In genomic region chrX:135421932-135422809, GRCh38 we compare ENCODE assay signal across 8 cellular contexts. TPM values are rescaled to one million over a fixed set of nuclear protein-coding genes. Genes with fewer than 3 reads are reported as not detected.
DNase-seq lines count a peak whose midpoint lies in the region; ATAC-seq and TF ChIP-seq lines count a peak whose summit lies in the region.

TSS of gene SMIM10L2A (plus strand) at chrX:135421944. CDS start at chrX:135422132, 188 bp downstream.

- H3K14ac ChIP-seq in IMR-90 (replicated peaks; ENCODE audit: low read depth, low read length), result no peak within 1 kb of the TSS

- no peak within 1 kb of the TSS for H2AK5ac ChIP-seq in IMR-90 (ENCODE audit: low read depth, low read length)

- H2BK20ac ChIP-seq in IMR-90 (ENCODE audit: low read depth, low read length), result no peak within 1 kb of the TSS

- H4K5ac ChIP-seq in IMR-90 (ENCODE audit: low read depth, low read length), result no peak within 1 kb of the TSS

- H2BK120ac ChIP-seq in IMR-90 (ENCODE audit: low read depth, low read length), result no peak within 1 kb of the TSS

- no peak within 1 kb of the TSS for H2BK5ac ChIP-seq in IMR-90 (ENCODE audit: low read depth, low read length, poor library complexity, severe bottlenecking)

- no peaks in the 10 kb centered on the region for H3K9me2 ChIP-seq in neural cell (ENCODE audit: insufficient read depth, low read length)

- H3K9me3 ChIP-seq in IMR-90 (ENCODE audit: control insufficient read depth, insufficient read depth, low read length), result no peaks in the 10 kb centered on the region
- no peaks in the 10 kb centered on the region for H3K9me3 ChIP-seq in neural cell (ENCODE audit: low read length)

- H4K20me1 ChIP-seq in IMR-90 (ENCODE audit: insufficient read depth, low read length) (no peaks in the 10 kb centered on the region), neural cell (ENCODE audit: insufficient read depth) (no peaks in the 10 kb centered on the region)

- ATAC-seq in GM21528 (IDR thresholded peaks at IDR 0.05; ENCODE audit: low FRiP score, unreplicated experiment) (peak; percentile 54), IMR-90 (ENCODE audit: low read depth) (peak; percentile 52)
- ATAC-seq in central memory CD8-positive, alpha-beta T cell (replicated peaks; ENCODE audit: extremely low read depth, poor library complexity, severe bottlenecking), result peak; percentile 53

- H3K9me1 ChIP-seq in IMR-90 (ENCODE audit: insufficient read depth, low read length), result no peaks in the 10 kb centered on the region

- TF ChIP-seq EP300 in neural cell (conservative IDR thresholded peaks at IDR 0.05; ENCODE audit: poor library complexity, severe bottlenecking), result no peak

- H3K9ac ChIP-seq in IMR-90 (ENCODE audit: low read depth, low read length) (no peak within 1 kb of the TSS), neural cell (ENCODE audit: low read length) (peak within 1 kb of the TSS; percentile 54)

- H3K4me2 ChIP-seq in IMR-90 (ENCODE audit: low read depth, low read length) (peak within 1 kb of the TSS; percentile 35), neural cell (ENCODE audit: low read length) (no peak within 1 kb of the TSS)

- TF ChIP-seq CTCF in IMR-90 (conservative IDR thresholded peaks at IDR 0.05; ENCODE audit: low read depth, low read length) (no peak), neural cell (IDR thresholded peaks at IDR 0.05; ENCODE audit: poor library complexity, severe bottlenecking) (no peak)

- no peak within 1 kb of the TSS for H3K27ac Mint-ChIP-seq in central memory CD8-positive, alpha-beta T cell (ENCODE audit: low read depth)

- dilution Hi-C loops in IMR-90 (cut with HindIII; ENCODE audit: low sequenced_read_pairs, unreplicated experiment), result no loop called here

- DNase-seq in Caki2 (ENCODE audit: low read depth) (peak; percentile 54), IMR-90 (no peak), NCI-H524 treated with DMSO at 0.1 percent for 48 hours (lab: John Stamatoyannopoulos, UW) (no peak), putamen (ENCODE audit: low spot score) (no peak), NCI-H2029 (lab: John Stamatoyannopoulos, UW) (no peak)
- no peak for DNase-seq in central memory CD8-positive, alpha-beta T cell (ENCODE audit: low spot score in 2 of 2)

- no peaks in the 10 kb centered on the region for H3K27me3 Mint-ChIP-seq in central memory CD8-positive, alpha-beta T cell

- H3K23ac ChIP-seq in IMR-90 (ENCODE audit: low read depth, low read length), result no peak within 1 kb of the TSS

- H2AFZ ChIP-seq in IMR-90 (replicated peaks; ENCODE audit: low read length, poor library complexity) (peak within 1 kb of the TSS; percentile 80), neural cell (ENCODE audit: low read depth, low read length) (no peak within 1 kb of the TSS)

- no TSS peak for BruUV-seq in IMR-90 (replicated peaks; lab: Mats Ljungman, UMichigan)

- H3K27me3 ChIP-seq in IMR-90 (ENCODE audit: control insufficient read depth, insufficient read depth, low read length), result peaks cover 15% of the 10 kb centered on the region; the same call in 1 of the 2 replicates
- no peaks in the 10 kb centered on the region for H3K27me3 ChIP-seq in neural cell (ENCODE audit: insufficient read depth, low read depth, low read length)

- H3K4me1 Mint-ChIP-seq in central memory CD8-positive, alpha-beta T cell, result peaks cover 6% of the 10 kb centered on the region

- no peaks in the 10 kb centered on the region for H3K4me1 ChIP-seq in IMR-90 (ENCODE audit: control insufficient read depth, insufficient read depth, low read length)

- H3K56ac ChIP-seq in IMR-90 (ENCODE audit: extremely low read depth, insufficient read depth, low read length), result no peak within 1 kb of the TSS

- no peaks in the 10 kb centered on the region for H3K36me3 Mint-ChIP-seq in central memory CD8-positive, alpha-beta T cell (ENCODE audit: insufficient read depth)

- in situ Hi-C loops in Caki2 (cut with HindIII; ENCODE audit: low pct_unique_long_range_greater_than_20kb, low sequenced_read_pairs) (no loop called here), IMR-90 (cut with MboI; ENCODE audit: low sequenced_read_pairs) (no loop called here)

- TF ChIP-seq POLR2A in IMR-90 (IDR thresholded peaks at IDR 0.05; ENCODE audit: low read depth, low read length), result no peak

- H3K27ac ChIP-seq in IMR-90 (ENCODE audit: insufficient read depth, low read length) (no peak within 1 kb of the TSS), neural cell (ENCODE audit: low read length) (no peak within 1 kb of the TSS)

- no peak within 1 kb of the TSS for H4K91ac ChIP-seq in IMR-90 (ENCODE audit: insufficient read depth, low read depth, low read length)

- H4K8ac ChIP-seq in IMR-90 (ENCODE audit: low read depth in 2 of 2, low read length in 2 of 2), result no peak within 1 kb of the TSS

- no peaks in the 10 kb centered on the region for H3K36me3 ChIP-seq in IMR-90 (ENCODE audit: control insufficient read depth, insufficient read depth, low read length)
- H3K36me3 ChIP-seq in neural cell (ENCODE audit: insufficient read depth, low read length), result no peaks in the 10 kb centered on the region

- H3K4ac ChIP-seq in IMR-90 (ENCODE audit: low read depth, low read length), result no peak within 1 kb of the TSS

- CTCF ChIA-PET in IMR-90 (lab: Yijun Ruan, JAX), result no interaction called here

- intact Hi-C loops in IMR-90 (cut with micrococcal nuclease), result no loop called here

- no peak for TF ChIP-seq RAD21 in IMR-90 (IDR thresholded peaks at IDR 0.05; ENCODE audit: low read length)
- TF ChIP-seq RAD21 in neural cell (conservative IDR thresholded peaks at IDR 0.05), result no peak

- H3K4me3 ChIP-seq in IMR-90 (ENCODE audit: insufficient read depth, low read depth, low read length), result peak within 1 kb of the TSS; percentile 46
- H3K4me3 ChIP-seq in neural cell (ENCODE audit: low read length), result peak within 1 kb of the TSS; percentile 65

- H3K18ac ChIP-seq in IMR-90 (ENCODE audit: low read depth, low read length), result no peak within 1 kb of the TSS

- no peak within 1 kb of the TSS for H2BK15ac ChIP-seq in IMR-90 (ENCODE audit: low read depth, low read length)

- H3F3A ChIP-seq in neural cell (ENCODE audit: insufficient read depth, low read length, poor library complexity, severe bottlenecking), result no peaks in the 10 kb centered on the region

- H3K4me3 Mint-ChIP-seq in central memory CD8-positive, alpha-beta T cell, result peak within 1 kb of the TSS; percentile 62

- POLR2A ChIA-PET in IMR-90 (lab: Charles Lee; ENCODE audit: unreplicated experiment), result no interaction called here

- H3K9me3 Mint-ChIP-seq in central memory CD8-positive, alpha-beta T cell, result no peaks in the 10 kb centered on the region

- no peak within 1 kb of the TSS for H2AK9ac ChIP-seq in IMR-90 (replicated peaks; ENCODE audit: low read depth, low read length, poor library complexity)

- H3K79me1 ChIP-seq in IMR-90 (ENCODE audit: low read depth in 1 of 2, low read length in 2 of 2), result no peaks in the 10 kb centered on the region

- no peaks in the 10 kb centered on the region for H3K79me2 ChIP-seq in neural cell (replicated peaks; ENCODE audit: insufficient read depth, low read length)

- WGBS in IMR-90 (ENCODE audit: extremely low coverage in 2 of 2, insufficient read length in 1 of 2), 2 experiments, result 56% methylated on average over 32 of the region's 100 CpGs; no CpG with 5 or more reads in 1 of the 2 experiments

TF ChIP-seq in IMR-90, 13 proteins besides CTCF, POLR2A, EP300 and RAD21 (continues in another document):
- TF ChIP-seq MAZ (IDR thresholded peaks at IDR 0.05; ENCODE audit: borderline replicate concordance, low read depth, low read length) (no peak), USF2 (IDR thresholded peaks at IDR 0.05; ENCODE audit: low read depth, low read length) (no peak), ELK1 (IDR thresholded peaks at IDR 0.05; ENCODE audit: borderline replicate concordance, low read depth, low read length) (no peak)

TF ChIP-seq in neural cell, 6 proteins besides CTCF, POLR2A, EP300 and RAD21:
- TF ChIP-seq TAF1 (IDR thresholded peaks at IDR 0.05; ENCODE audit: low read depth) (no peak), POLR2AphosphoS5 (IDR thresholded peaks at IDR 0.05) (no peak), EZH2 (IDR thresholded peaks at IDR 0.05; ENCODE audit: borderline replicate concordance, insufficient read depth, low read length, poor library complexity, severe bottlenecking) (no peak), REST (IDR thresholded peaks at IDR 0.05; ENCODE audit: borderline replicate concordance) (no peak), MXI1 (conservative IDR thresholded peaks at IDR 0.05; ENCODE audit: poor library complexity, severe bottlenecking) (peak; percentile 37), SMC3 (conservative IDR thresholded peaks at IDR 0.05; ENCODE audit: poor library complexity) (no peak)

RNA-seq across cellular contexts. Expression of gene SMIM10L2A, which starts in this region (rescaled TPM):
- total RNA-seq in Caki2 (2014; rRNA removed; shearing (Covaris generic); ENCODE audit: low replicate concordance), result 1.3 and 1.4 TPM in 2 replicates
- under 0.01 TPM in 2 replicates for total RNA-seq in IMR-90 (2012; rRNA removed)
- polyA plus RNA-seq in IMR-90 (2012; rRNA removed) (0.09 and 0.10 TPM in 2 replicates), neural cell (4.7 and 5.4 TPM in 2 replicates)
- 0.08 and 0.11 TPM in 2 replicates for polyA plus RNA-seq in IMR-90 (2012; cell fraction: cytosol; rRNA removed)
- polyA plus RNA-seq in IMR-90 (2012; cell fraction: nucleus; rRNA removed; ENCODE audit: low replicate concordance), result 0.22 and 0.32 TPM in 2 replicates
- polyA minus RNA-seq in neural cell, result 10.0 and 11.7 TPM in 2 replicates

Comparison
In these comparisons a context has a peak if more than half of its experiments do, and no peak if none do; other contexts are left out.
1. Peak in ATAC-seq, H3K4me3 ChIP-seq and H3K4me2 ChIP-seq in IMR-90; RNA of the gene not detected or under 1 TPM.